Comparison of ENCODE assay signal across 11 cellular contexts in the genomic region with DNA sequence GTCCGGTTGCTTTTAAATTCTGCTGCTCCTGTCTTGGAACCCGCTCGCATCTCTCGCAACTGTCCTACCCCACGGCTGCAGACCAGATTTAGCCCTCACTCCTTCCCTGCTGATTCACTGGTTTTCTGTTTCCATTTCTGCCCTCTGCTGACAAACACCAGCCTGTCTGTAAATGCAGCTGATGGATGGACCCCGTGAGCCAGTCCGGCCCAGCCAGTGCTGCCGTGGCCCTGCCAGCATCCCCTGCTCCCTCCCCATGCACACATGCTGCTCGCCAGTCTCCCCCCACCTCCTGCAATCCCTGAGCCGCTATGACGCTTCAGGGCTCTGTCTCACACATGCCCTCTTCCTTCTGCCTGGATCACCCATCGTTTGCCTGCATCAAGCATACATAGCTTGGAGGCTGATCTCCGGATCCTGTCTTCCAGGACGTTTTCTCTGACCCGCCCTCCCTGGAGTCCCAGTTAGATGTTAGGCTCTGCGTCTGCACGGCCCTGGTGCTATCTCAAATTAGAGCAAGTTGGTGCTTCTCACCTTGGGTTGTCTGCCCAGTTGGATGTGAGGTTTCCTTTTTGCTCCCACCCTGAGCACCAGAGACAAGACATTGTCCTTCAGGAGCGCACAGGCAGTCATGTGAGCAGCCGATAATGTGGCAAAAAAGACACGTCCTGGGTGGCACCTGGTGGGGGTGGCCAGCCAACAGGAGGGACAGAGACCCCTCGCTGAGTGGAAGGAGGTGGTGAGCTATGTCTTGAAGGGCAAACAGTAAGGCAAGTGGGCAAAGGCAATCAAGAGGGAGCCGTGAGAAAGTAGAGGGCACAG. TPM values are rescaled to one million over a fixed set of nuclear protein-coding genes. Genes with fewer than 3 reads are reported as not detected.
DNase-seq lines count a peak whose midpoint lies in the region; ATAC-seq and TF ChIP-seq lines count a peak whose summit lies in the region.
"Had no signal": no experiment of that assay in that cellular context is flagged by ENCODE, and none has a peak within 500 bp of the region (broad histone marks: within the 10 kb centered on the region; RNA-seq: fewer than 3 reads in every experiment).

No MANE protein-coding gene starts in this region.

- H3K27me3 ChIP-seq in heart right ventricle (peaks cover 0 to 66% (median 24%) of the 10 kb centered on the region in 7 donors), SJCRH30 (peaks cover 33% of the 10 kb centered on the region)

- no peaks in the 10 kb centered on the region for H3K9me3 Mint-ChIP-seq in WTC11

- H3K27ac ChIP-seq in heart right ventricle = no peak overlapping the region
- no peak overlapping the region for H3K27ac ChIP-seq in SJCRH30
- H3K27ac ChIP-seq: tibial nerve had no signal

- H3K36me3 Mint-ChIP-seq in WTC11 = no peaks in the 10 kb centered on the region

- peaks cover 3% of the 10 kb centered on the region; the same call in 1 of the 2 replicates for H3K4me1 Mint-ChIP-seq in WTC11

- intact Hi-C loops in heart right ventricle (cut with DNase I) (no loop called here), posterior cingulate gyrus (cut with DNase I) (no loop called here)

- H3K27me3 Mint-ChIP-seq in WTC11 (ENCODE audit: low read depth) = peaks cover 76% of the 10 kb centered on the region

- WGBS in heart right ventricle, 2 donors = 32 to 33% methylated on average over 22 of the region's 22 CpGs

- CTCF ChIA-PET in WTC11 (lab: Charles Lee) = interaction anchor here (1.2 to 6.0 kb wide), 3 partner anchors 10 to 41 kb away, joined by 3 to 35 read pairs (median 3); no protein-coding TSS in a partner anchor

- DNase-seq in GM04504 (ENCODE audit: low read depth) = peak; percentile 27
- DNase-seq in WTC11 (ENCODE audit: low spot score) = peak; percentile 9
- DNase-seq in heart right ventricle = peak; percentile 6 to 9
- DNase-seq in posterior cingulate gyrus = peak; percentile 56 to 96 (median 72)
- no peak for DNase-seq in NCI-H1092 (lab: John Stamatoyannopoulos, UW)
- no peak for DNase-seq in SJCRH30
- no peak for DNase-seq in NCI-H82 treated with DMSO at 0.1 percent for 48 hours (lab: John Stamatoyannopoulos, UW; ENCODE audit: unreplicated experiment)
- DNase-seq: activated CD4-positive, alpha-beta T cell treated with anti-CD3 and anti-CD28 coated beads for 48 hours; NCI-H526 had no signal

- H3K36me3 ChIP-seq in heart right ventricle (peaks cover 0 to 13% (median 0%) of the 10 kb centered on the region in 9 donors), SJCRH30 (no peaks in the 10 kb centered on the region)

- H3K4me1 ChIP-seq in heart right ventricle = peaks cover 0 to 48% (median 19%) of the 10 kb centered on the region in 9 donors
- no peaks in the 10 kb centered on the region for H3K4me1 ChIP-seq in SJCRH30

- no peak overlapping the region for H3K27ac Mint-ChIP-seq in WTC11

- H3K4me3 ChIP-seq in heart right ventricle = no peak overlapping the region
- no peak overlapping the region for H3K4me3 ChIP-seq in SJCRH30
- H3K4me3 ChIP-seq: tibial nerve had no signal

- no peak overlapping the region for H3K4me3 Mint-ChIP-seq in WTC11

- ATAC-seq in WTC11 = no peak
- peak in 1 of 8 donors; percentile 13 for ATAC-seq in heart right ventricle
- ATAC-seq in HG03521 (IDR thresholded peaks at IDR 0.05; ENCODE audit: unreplicated experiment) = no peak

- H3K9me3 ChIP-seq in heart right ventricle (no peaks in the 10 kb centered on the region), SJCRH30 (replicated peaks) (no peaks in the 10 kb centered on the region)
- H3K9me3 ChIP-seq: tibial nerve had no signal

- TF ChIP-seq CTCF in WTC11 (IDR thresholded peaks at IDR 0.05) (no peak), heart right ventricle (IDR thresholded peaks at IDR 0.05) (no peak)

- POLR2A ChIA-PET in WTC11 (lab: Charles Lee) = no interaction called here

TF ChIP-seq in WTC11, 78 proteins besides CTCF, POLR2A, EP300 and RAD21 (continues in another document):
- TF ChIP-seq ZNF317 (CRISPR knock-in tag; IDR thresholded peaks at IDR 0.05; ENCODE audit: borderline replicate concordance, low read depth) (no peak), ZNF281 (CRISPR knock-in tag; IDR thresholded peaks at IDR 0.05) (no peak), AFF4 (CRISPR knock-in tag; IDR thresholded peaks at IDR 0.05; ENCODE audit: borderline replicate concordance) (no peak), ZNF263 (CRISPR knock-in tag; IDR thresholded peaks at IDR 0.05; ENCODE audit: low read depth) (no peak), PRRX2 (CRISPR knock-in tag; IDR thresholded peaks at IDR 0.05) (no peak), TEAD1 (CRISPR knock-in tag; IDR thresholded peaks at IDR 0.05) (no peak), MYBL2 (CRISPR knock-in tag; IDR thresholded peaks at IDR 0.05) (no peak)
- TF ChIP-seq, protein P1, sequence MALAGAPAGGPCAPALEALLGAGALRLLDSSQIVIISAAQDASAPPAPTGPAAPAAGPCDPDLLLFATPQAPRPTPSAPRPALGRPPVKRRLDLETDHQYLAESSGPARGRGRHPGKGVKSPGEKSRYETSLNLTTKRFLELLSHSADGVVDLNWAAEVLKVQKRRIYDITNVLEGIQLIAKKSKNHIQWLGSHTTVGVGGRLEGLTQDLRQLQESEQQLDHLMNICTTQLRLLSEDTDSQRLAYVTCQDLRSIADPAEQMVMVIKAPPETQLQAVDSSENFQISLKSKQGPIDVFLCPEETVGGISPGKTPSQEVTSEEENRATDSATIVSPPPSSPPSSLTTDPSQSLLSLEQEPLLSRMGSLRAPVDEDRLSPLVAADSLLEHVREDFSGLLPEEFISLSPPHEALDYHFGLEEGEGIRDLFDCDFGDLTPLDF (CRISPR knock-in tag; IDR thresholded peaks at IDR 0.05) = no peak
- TF ChIP-seq, protein P2, sequence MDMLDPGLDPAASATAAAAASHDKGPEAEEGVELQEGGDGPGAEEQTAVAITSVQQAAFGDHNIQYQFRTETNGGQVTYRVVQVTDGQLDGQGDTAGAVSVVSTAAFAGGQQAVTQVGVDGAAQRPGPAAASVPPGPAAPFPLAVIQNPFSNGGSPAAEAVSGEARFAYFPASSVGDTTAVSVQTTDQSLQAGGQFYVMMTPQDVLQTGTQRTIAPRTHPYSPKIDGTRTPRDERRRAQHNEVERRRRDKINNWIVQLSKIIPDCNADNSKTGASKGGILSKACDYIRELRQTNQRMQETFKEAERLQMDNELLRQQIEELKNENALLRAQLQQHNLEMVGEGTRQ (CRISPR knock-in tag; IDR thresholded peaks at IDR 0.05) = no peak

RNA-seq across cellular contexts. Expression of gene ACR, which starts 4.3 kb away (rescaled TPM):
- total RNA-seq in WTC11 (2021) (0.18 to 0.55 TPM (median 0.46 TPM) in 3 replicates), heart right ventricle (1 to 10 TPM in 1 of 10 donors, under 1 TPM in 8, not detected in 1; 0.28 to 1.1 (median 0.50) TPM)
- under 1 TPM; 0.13 to 0.66 TPM for polyA plus RNA-seq in heart right ventricle
- total RNA-seq in SJCRH30 (2014; rRNA removed; shearing (Covaris generic)) = not detected in 2 replicates

RNA-seq across cellular contexts. Expression of gene RABL2B, which starts 49.7 kb away (rescaled TPM):
- total RNA-seq in WTC11 (2021) (22.4 to 24.0 TPM (median 23.2 TPM) in 3 replicates), heart right ventricle (1 to 10 TPM; 4.7 to 9.2 (median 7.4) TPM)
- polyA plus RNA-seq in heart right ventricle = 10 to 100 TPM in 1 of 2 donors, 1 to 10 TPM in 1; 6.5 to 11.6 TPM
- 17.9 and 19.2 TPM in 2 replicates for total RNA-seq in SJCRH30 (2014; rRNA removed; shearing (Covaris generic))

Comparison
In these comparisons a context has a peak if more than half of its experiments do, and no peak if none do; other contexts are left out.
1. DNase-seq: peak in GM04504 (single experiment), WTC11 (single experiment), heart right ventricle (2 of 2) and posterior cingulate gyrus (10 of 10); none in NCI-H1092 (single experiment), SJCRH30 (0 of 2) and NCI-H82 treated with DMSO at 0.1 percent for 48 hours (single experiment).